Comparison of ENCODE assay signal across 21 cellular contexts in the genomic region with DNA sequence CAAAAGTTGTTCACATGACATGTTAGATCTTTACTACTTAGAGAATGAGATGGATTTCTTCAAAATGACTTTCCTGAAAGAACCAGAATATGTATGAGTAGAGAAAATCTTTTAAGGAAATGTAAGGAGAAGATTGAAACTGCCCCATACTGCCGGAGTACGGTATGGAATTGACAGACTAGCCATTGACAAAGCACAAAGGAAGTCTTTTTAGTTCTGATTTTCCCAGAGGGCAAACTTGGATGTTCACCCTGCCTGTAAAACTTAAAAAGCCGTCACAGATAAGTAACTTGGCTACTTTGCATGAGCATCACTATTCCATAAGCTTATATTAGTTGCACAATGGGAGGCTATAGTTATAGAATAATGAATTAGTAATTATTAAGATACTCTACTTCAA.
"Had no signal": no experiment of that assay in that cellular context is flagged by ENCODE, and none has a peak within 500 bp of the region (broad histone marks: within the 10 kb centered on the region; RNA-seq: fewer than 3 reads in every experiment).

No MANE protein-coding gene starts in this region.

- H3K27ac Mint-ChIP-seq: dendritic cell treated with granulocyte-macrophage colony-stimulating factor and Interleukin-4, amounts not matched to agents 40 ng/mL and 50 ng/mL, for 4 days; endodermal cell had no signal

- H3K27me3 Mint-ChIP-seq: dendritic cell treated with granulocyte-macrophage colony-stimulating factor and Interleukin-4, amounts not matched to agents 40 ng/mL and 50 ng/mL, for 4 days; effector memory CD8-positive, alpha-beta T cell had no signal

- H3K9me3 Mint-ChIP-seq: effector memory CD8-positive, alpha-beta T cell; endodermal cell had no signal

- H3K4me1 Mint-ChIP-seq: endodermal cell had no signal

- H3K4me3 Mint-ChIP-seq: dendritic cell treated with granulocyte-macrophage colony-stimulating factor and Interleukin-4, amounts not matched to agents 40 ng/mL and 50 ng/mL, for 4 days; effector memory CD8-positive, alpha-beta T cell; endodermal cell had no signal

- ATAC-seq: effector memory CD8-positive, alpha-beta T cell; esophagus mucosa; foreskin keratinocyte; gastrocnemius medialis; gastroesophageal sphincter; heart left ventricle; heart right ventricle had no signal

- DNase-seq: colonic mucosa; cortex of kidney; dermis blood vessel endothelial cell; dorsolateral prefrontal cortex; effector CD4-positive, alpha-beta T cell; effector CD8-positive, alpha-beta T cell; effector memory CD4-positive, alpha-beta T cell; effector memory CD8-positive, alpha-beta T cell; endodermal cell; erythroblast; esophagus squamous epithelium; foreskin fibroblast; foreskin keratinocyte; gastrocnemius medialis; glutamatergic neuron; head of caudate nucleus; heart left ventricle; heart right ventricle had no signal
